Comparison of ENCODE assay signal across 23 cellular contexts in the genomic region with DNA sequence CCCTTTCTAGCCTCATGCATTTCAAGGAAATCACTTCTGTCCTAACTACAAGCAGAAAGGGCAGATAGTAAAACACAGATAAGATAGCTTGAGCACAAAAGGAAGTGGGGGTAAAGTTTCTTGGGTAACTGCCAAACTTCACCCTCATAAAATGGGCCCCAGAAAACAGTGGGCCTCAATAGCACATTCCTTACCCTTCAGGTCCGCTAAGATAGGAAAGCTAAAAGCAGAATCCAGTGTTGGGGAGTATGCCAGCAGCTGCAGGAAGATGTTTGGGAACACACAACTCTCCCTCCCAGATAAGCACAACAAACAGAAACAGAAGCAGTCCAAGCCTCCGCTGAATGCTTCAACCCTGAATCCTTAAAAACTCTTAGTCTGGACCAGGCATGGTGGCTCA.
DNase-seq lines count a peak whose midpoint lies in the region; ATAC-seq, FAIRE-seq and TF ChIP-seq lines count a peak whose summit lies in the region.
"Had no signal": no experiment of that assay in that cellular context is flagged by ENCODE, and none has a peak within 500 bp of the region (broad histone marks: within the 10 kb centered on the region; RNA-seq: fewer than 3 reads in every experiment).

No MANE protein-coding gene starts in this region.

- no peak overlapping the region for H2BK120ac ChIP-seq in neuronal stem cell (ENCODE audit: low read depth, low read length)

- no peak overlapping the region for H3K14ac ChIP-seq in neuronal stem cell (ENCODE audit: low read length)

- H3K36me3 ChIP-seq in heart left ventricle (no peaks in the 10 kb centered on the region), mesodermal cell (ENCODE audit: control insufficient read depth, insufficient read depth, low read length) (no peaks in the 10 kb centered on the region), neuronal stem cell (replicated peaks in 1 of 2; ENCODE audit: control insufficient read depth in 2 of 2, insufficient read depth in 2 of 2, low read length in 2 of 2) (no peaks in the 10 kb centered on the region)
- H3K36me3 ChIP-seq: BLaER1, MG63, SJCRH30 had no signal

- no peak overlapping the region for H3K27ac ChIP-seq in right cardiac atrium (ENCODE audit: low read length)
- no peak overlapping the region for H3K27ac ChIP-seq in heart left ventricle
- H3K27ac ChIP-seq in mesodermal cell (ENCODE audit: low read depth, low read length, severe bottlenecking), result peak overlapping the region; percentile 12
- H3K27ac ChIP-seq in neuronal stem cell (replicated peaks; ENCODE audit: low read length), result no peak overlapping the region
- H3K27ac ChIP-seq: BLaER1, PC-9, SJCRH30 had no signal

- no peak for DNase-seq in right cardiac atrium
- DNase-seq in heart left ventricle, result no peak
- DNase-seq in amniotic epithelial cell (ENCODE audit: low read depth), result peak; percentile 66
- no peak for DNase-seq in GM19239 (ENCODE audit: insufficient read length, low spot score)
- DNase-seq in neuronal stem cell (ENCODE audit: low spot score), result no peak
- DNase-seq: CD4-positive, CD25-positive, alpha-beta regulatory T cell; COR-L47; DMS53; KBM-7; MG63; NCI-H2029; NCI-H446 treated with DMSO at 0.1 percent for 48 hours; NCI-H526; NCI-H82; NK-92 treated with Interleukin-12 subunit alpha and Interleukin-12 subunit beta, amount 100 ng/mL, for 24 hours; PC-9; SJCRH30 had no signal

- H3K4me3 ChIP-seq in right cardiac atrium (ENCODE audit: low read length) (no peak overlapping the region), heart left ventricle (no peak overlapping the region), mesodermal cell (ENCODE audit: extremely low read depth, insufficient read depth, low read length, poor library complexity, severe bottlenecking) (no peak overlapping the region), neuronal stem cell (ENCODE audit: low read length in 2 of 2) (no peak overlapping the region)
- H3K4me3 ChIP-seq: BLaER1, MG63, PC-9, SJCRH30 had no signal

- H3K27me3 ChIP-seq in right cardiac atrium (ENCODE audit: control insufficient read depth, insufficient read depth) (no peaks in the 10 kb centered on the region), heart left ventricle (no peaks in the 10 kb centered on the region), neuronal stem cell (ENCODE audit: control insufficient read depth in 3 of 3, insufficient read depth in 3 of 3, low read depth in 1 of 3, low read length in 3 of 3) (no peaks in the 10 kb centered on the region)
- H3K27me3 ChIP-seq: BLaER1, MG63, SJCRH30 had no signal

- no peak overlapping the region for H4K91ac ChIP-seq in neuronal stem cell (ENCODE audit: low read depth, low read length, poor library complexity)

- 26% methylated on average over 2 of the region's 2 CpGs for whole genome bisulfite sequencing in right cardiac atrium
- 7 to 26% (median 18%) methylated on average over 2 of the region's 2 CpGs for WGBS in heart left ventricle, 4 donors
- 100% methylated on average over 1 of the region's 2 CpGs for WGBS in mesodermal cell (ENCODE audit: insufficient coverage in 2 of 2), 2 experiments
- WGBS in neuronal stem cell (ENCODE audit: extremely low coverage in 2 of 2, insufficient read length in 2 of 2, insufficient replicate concordance in 1 of 2), 2 donors, result no CpG with 5 or more reads among the region's 2 CpGs

- H3K9ac ChIP-seq in neuronal stem cell (ENCODE audit: low read depth, low read length, poor library complexity), result no peak overlapping the region
- H3K9ac ChIP-seq: BLaER1 had no signal

- H3K18ac ChIP-seq in neuronal stem cell (ENCODE audit: low read length), result no peak overlapping the region

- peak; percentile 45 to 54 for ATAC-seq in right cardiac atrium
- ATAC-seq in heart left ventricle, result no peak
- no peak for ATAC-seq in GM21447 (IDR thresholded peaks at IDR 0.05; ENCODE audit: unreplicated experiment)
- ATAC-seq: Right ventricle myocardium inferior, SK-N-SH treated with all-trans-retinoic acid at 6 μM for 48 hours had no signal

- H3K4me1 ChIP-seq in right cardiac atrium (ENCODE audit: control insufficient read depth, insufficient read depth, low read length), result no peaks in the 10 kb centered on the region
- H3K4me1 ChIP-seq in heart left ventricle, result no peaks in the 10 kb centered on the region
- H3K4me1 ChIP-seq in mesodermal cell (ENCODE audit: control insufficient read depth, insufficient read depth, low read length, poor library complexity, severe bottlenecking), result no peaks in the 10 kb centered on the region
- no peaks in the 10 kb centered on the region for H3K4me1 ChIP-seq in neuronal stem cell (ENCODE audit: control insufficient read depth in 2 of 2, insufficient read depth in 1 of 2, low read depth in 1 of 2, low read length in 2 of 2)
- H3K4me1 ChIP-seq: BLaER1, SJCRH30 had no signal

- H2BK5ac ChIP-seq in neuronal stem cell (ENCODE audit: low read length), result no peak overlapping the region

- no peak overlapping the region for H2AFZ ChIP-seq in neuronal stem cell (ENCODE audit: low read length)
- H2AFZ ChIP-seq: PC-9 had no signal

- no peak overlapping the region for H3K4me2 ChIP-seq in neuronal stem cell (ENCODE audit: insufficient read depth, low read length, poor library complexity, severe bottlenecking)
- H3K4me2 ChIP-seq: BLaER1, PC-9 had no signal

- no peak overlapping the region for H3K4ac ChIP-seq in neuronal stem cell (ENCODE audit: low read length)

- FAIRE-seq in GM19239 (lab: Jason Lieb, UNC), result no peak
- FAIRE-seq: H54 had no signal

- intact Hi-C loops in right cardiac atrium (cut with DNase I) (no loop called here), heart left ventricle (cut with DNase I) (no loop called here)

- no peak for TF ChIP-seq CTCF in heart left ventricle (IDR thresholded peaks at IDR 0.05)

- no peak overlapping the region for H2BK12ac ChIP-seq in neuronal stem cell (ENCODE audit: low read length)

- H4K8ac ChIP-seq in neuronal stem cell (ENCODE audit: low read depth, low read length), result no peak overlapping the region

- H3K9me3 ChIP-seq in right cardiac atrium (ENCODE audit: control insufficient read depth, low read length), result no peaks in the 10 kb centered on the region
- H3K9me3 ChIP-seq in heart left ventricle, result no peaks in the 10 kb centered on the region
- H3K9me3 ChIP-seq in mesodermal cell (ENCODE audit: control insufficient read depth, low read length), result no peaks in the 10 kb centered on the region
- no peaks in the 10 kb centered on the region for H3K9me3 ChIP-seq in neuronal stem cell (replicated peaks in 1 of 2; ENCODE audit: control insufficient read depth in 2 of 2, insufficient read depth in 1 of 2, low read depth in 1 of 2, low read length in 2 of 2)
- H3K9me3 ChIP-seq: BLaER1, MG63, SJCRH30 had no signal

- no peak for TF ChIP-seq POLR2A in heart left ventricle (IDR thresholded peaks at IDR 0.05)

- H3K23ac ChIP-seq in neuronal stem cell (ENCODE audit: low read depth, low read length, poor library complexity), result no peak overlapping the region

- no peak overlapping the region for H2AK5ac ChIP-seq in neuronal stem cell (ENCODE audit: low read depth, low read length)

- H2BK15ac ChIP-seq in neuronal stem cell (ENCODE audit: low read length), result no peak overlapping the region

- no peaks in the 10 kb centered on the region for H3K79me1 ChIP-seq in neuronal stem cell (ENCODE audit: low read depth, low read length)

Comparison
In these comparisons a context has a peak if more than half of its experiments do, and no peak if none do; other contexts are left out.
1. ATAC-seq: peak in right cardiac atrium (2 of 2); none in heart left ventricle (0 of 4) and GM21447 (single experiment).